In the genomic region with DNA sequence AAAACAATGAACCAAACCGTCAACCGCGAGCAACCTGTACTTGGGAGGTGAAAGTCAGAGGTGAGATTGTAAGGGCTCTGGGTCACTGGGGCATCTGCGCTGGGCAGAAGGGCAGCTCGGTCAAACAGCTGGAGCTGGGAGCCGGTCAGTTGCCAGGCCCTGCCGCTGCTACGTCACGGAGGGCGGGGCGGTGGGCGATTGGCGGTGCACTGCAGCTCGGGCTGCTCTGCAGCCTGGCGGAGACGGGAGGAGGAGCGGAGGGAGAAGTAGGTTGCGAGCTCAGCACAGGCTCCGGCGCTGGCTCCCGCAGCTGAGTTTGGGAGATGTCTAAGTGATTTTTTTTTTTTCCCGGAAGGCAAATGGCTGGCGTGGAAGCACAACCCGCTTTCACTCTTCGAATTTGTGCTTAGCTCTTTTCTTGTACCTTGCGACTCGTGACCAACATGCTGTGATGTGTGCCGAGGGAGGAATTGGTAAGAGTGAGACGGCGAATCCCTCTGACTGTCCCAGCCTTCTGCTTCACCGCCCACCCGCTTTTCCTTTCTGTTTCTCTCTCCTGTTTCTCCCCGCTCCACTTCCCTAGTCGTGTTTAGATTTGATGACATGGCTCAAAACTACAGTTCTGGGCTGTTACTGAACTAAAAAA, we compare ENCODE assay signal across 8 cellular contexts. TPM values are rescaled to one million over a fixed set of nuclear protein-coding genes. Genes with fewer than 3 reads are reported as not detected.
DNase-seq lines count a peak whose midpoint lies in the region; ATAC-seq and TF ChIP-seq lines count a peak whose summit lies in the region.

Gene ATP10D, plus strand, starts transcription at position 229 of the 646 bp plus-strand sequence. CDS start 27,266 bp downstream, outside the sequence.

- DNase-seq in NCI-H526 treated with DMSO at 0.1 percent for 48 hours (lab: John Stamatoyannopoulos, UW) = peak; percentile 90
- DNase-seq in activated CD4-positive, alpha-beta T cell treated with anti-CD3 and anti-CD28 coated beads, Interleukin-2, amount 50 U/mL, for 48 hours = peak; percentile 82 to 87
- DNase-seq in dorsolateral prefrontal cortex = peak; percentile 91 to 98 (median 94)
- DNase-seq in stimulated activated CD4-positive, alpha-beta T cell treated with anti-CD3 and anti-CD28 coated beads, Interleukin-4, amount 100 ng/mL, for 1 hour = peak; percentile 70

- TF ChIP-seq CTCF in dorsolateral prefrontal cortex (IDR thresholded peaks at IDR 0.05 in 54 of 56, conservative IDR thresholded peaks at IDR 0.05 in 2 of 56; ENCODE audit: low read depth in 1 of 56, partially characterized antibody in 56 of 56) (peak in 46 of 56 donors; percentile 3 to 55 (median 35)), liver (IDR thresholded peaks at IDR 0.05; ENCODE audit: low read depth, low read length, missing input control) (no peak)

- H3K4me1 ChIP-seq in BLaER1 treated with 17β-estradiol and CSF1 and Interleukin-3, amounts not matched to agents 10 nM and 100 nM = peaks cover 7 to 57% (median 23%) of the 10 kb centered on the region in 10 experiments; a peak in 19 of 20 replicates
- H3K4me1 ChIP-seq in liver (ENCODE audit: control insufficient read depth in 4 of 4, insufficient read depth in 4 of 4, low read length in 3 of 4) = peaks cover 0 to 11% (median 3%) of the 10 kb centered on the region in 4 donors

- H3K27ac ChIP-seq in BLaER1 treated with 17β-estradiol and CSF1 and Interleukin-3, amounts not matched to agents 10 nM and 100 nM = peak within 1 kb of the TSS; percentile 46 to 89 (median 78); a peak in 21 of 22 replicates
- H3K27ac ChIP-seq in dorsolateral prefrontal cortex (peak within 1 kb of the TSS; percentile 66 to 97 (median 93)), liver (ENCODE audit: low read depth in 1 of 2, low read length in 2 of 2) (peak within 1 kb of the TSS; percentile 94 to 96)

- peaks cover 0 to 5% (median 0%) of the 10 kb centered on the region in 11 experiments; a peak in 1 of 22 replicates for H3K27me3 ChIP-seq in BLaER1 treated with 17β-estradiol and CSF1 and Interleukin-3, amounts not matched to agents 10 nM and 100 nM
- H3K27me3 ChIP-seq in dorsolateral prefrontal cortex (no peaks in the 10 kb centered on the region), liver (ENCODE audit: control insufficient read depth in 4 of 4, insufficient read depth in 4 of 4, low read length in 3 of 4) (no peaks in the 10 kb centered on the region)

- TF ChIP-seq RAD21 in liver (IDR thresholded peaks at IDR 0.05) = peak; percentile 31 to 61

- no peaks in the 10 kb centered on the region for H4K20me1 ChIP-seq in BLaER1 treated with 17β-estradiol and CSF1 and Interleukin-3, amounts not matched to agents 10 nM and 100 nM

- H3K4me2 ChIP-seq in BLaER1 treated with 17β-estradiol and CSF1 and Interleukin-3, amounts not matched to agents 10 nM and 100 nM = peak within 1 kb of the TSS; percentile 72 to 97 (median 88)

- intact Hi-C loops in dorsolateral prefrontal cortex (cut with DNase I) = loop anchor here (1.0 kb wide), 2 partner anchors 22 to 23 kb away; partner anchors contain the start of gene COMMD8 (in 1 of the 2)

- peaks cover 0 to 5% (median 0%) of the 10 kb centered on the region in 11 experiments; a peak in 1 of 22 replicates for H3K9me3 ChIP-seq in BLaER1 treated with 17β-estradiol and CSF1 and Interleukin-3, amounts not matched to agents 10 nM and 100 nM (replicated peaks in 1 of 11)
- no peaks in the 10 kb centered on the region for H3K9me3 ChIP-seq in liver (ENCODE audit: control insufficient read depth in 4 of 4, low read length in 3 of 4)

- no peaks in the 10 kb centered on the region for H3K36me3 ChIP-seq in BLaER1 treated with 17β-estradiol and CSF1 and Interleukin-3, amounts not matched to agents 10 nM and 100 nM
- H3K36me3 ChIP-seq in liver (ENCODE audit: control insufficient read depth in 4 of 4, insufficient read depth in 3 of 4, low read depth in 1 of 4, low read length in 3 of 4) = no peaks in the 10 kb centered on the region

- ATAC-seq in GM19324 (IDR thresholded peaks at IDR 0.05; ENCODE audit: low FRiP score, unreplicated experiment) (peak; percentile 100), HG03460 (IDR thresholded peaks at IDR 0.05; ENCODE audit: unreplicated experiment) (peak; percentile 94)

- peak within 1 kb of the TSS; percentile 59 to 75 (median 68) for H3K4me3 ChIP-seq in BLaER1 treated with 17β-estradiol and CSF1 and Interleukin-3, amounts not matched to agents 10 nM and 100 nM
- peak within 1 kb of the TSS; percentile 52 to 88 (median 74) for H3K4me3 ChIP-seq in dorsolateral prefrontal cortex
- H3K4me3 ChIP-seq in liver (ENCODE audit: low read depth in 1 of 3, low read length in 3 of 3) = peak within 1 kb of the TSS; percentile 66 to 89 (median 81)

- WGBS in liver = under 1% methylated on average over 34 of the region's 34 CpGs

- peak within 1 kb of the TSS; percentile 73 to 87 (median 83) for H3K9ac ChIP-seq in BLaER1 treated with 17β-estradiol and CSF1 and Interleukin-3, amounts not matched to agents 10 nM and 100 nM
- H3K9ac ChIP-seq in liver (ENCODE audit: low read depth in 1 of 2, low read length in 2 of 2) = peak within 1 kb of the TSS; percentile 75 to 93

TF ChIP-seq in liver, 16 proteins besides CTCF, POLR2A, EP300 and RAD21:
- TF ChIP-seq HNF4A (conservative IDR thresholded peaks at IDR 0.05) (peak; percentile 94 to 99), GABPA (IDR thresholded peaks at IDR 0.05 in 1 of 2, conservative IDR thresholded peaks at IDR 0.05 in 1 of 2) (no peak), FOXA2 (IDR thresholded peaks at IDR 0.05) (no peak), ATF3 (IDR thresholded peaks at IDR 0.05) (no peak), RXRA (IDR thresholded peaks at IDR 0.05) (peak; percentile 88 to 96), NR2F2 (IDR thresholded peaks at IDR 0.05) (peak; percentile 99), FOXA1 (IDR thresholded peaks at IDR 0.05) (peak; percentile 70), JUND (IDR thresholded peaks at IDR 0.05) (peak in 1 of 2 donors; percentile 64), TAF1 (conservative IDR thresholded peaks at IDR 0.05) (peak; percentile 93), EGR1 (IDR thresholded peaks at IDR 0.05; ENCODE audit: low read depth in 2 of 2) (peak in 1 of 2 donors; percentile 14), YY1 (IDR thresholded peaks at IDR 0.05) (peak; percentile 87), MAX (IDR thresholded peaks at IDR 0.05) (peak; percentile 64), SP1 (IDR thresholded peaks at IDR 0.05) (peak; percentile 81), HNF4G (IDR thresholded peaks at IDR 0.05) (peak; percentile 82)
- TF ChIP-seq, protein P1, sequence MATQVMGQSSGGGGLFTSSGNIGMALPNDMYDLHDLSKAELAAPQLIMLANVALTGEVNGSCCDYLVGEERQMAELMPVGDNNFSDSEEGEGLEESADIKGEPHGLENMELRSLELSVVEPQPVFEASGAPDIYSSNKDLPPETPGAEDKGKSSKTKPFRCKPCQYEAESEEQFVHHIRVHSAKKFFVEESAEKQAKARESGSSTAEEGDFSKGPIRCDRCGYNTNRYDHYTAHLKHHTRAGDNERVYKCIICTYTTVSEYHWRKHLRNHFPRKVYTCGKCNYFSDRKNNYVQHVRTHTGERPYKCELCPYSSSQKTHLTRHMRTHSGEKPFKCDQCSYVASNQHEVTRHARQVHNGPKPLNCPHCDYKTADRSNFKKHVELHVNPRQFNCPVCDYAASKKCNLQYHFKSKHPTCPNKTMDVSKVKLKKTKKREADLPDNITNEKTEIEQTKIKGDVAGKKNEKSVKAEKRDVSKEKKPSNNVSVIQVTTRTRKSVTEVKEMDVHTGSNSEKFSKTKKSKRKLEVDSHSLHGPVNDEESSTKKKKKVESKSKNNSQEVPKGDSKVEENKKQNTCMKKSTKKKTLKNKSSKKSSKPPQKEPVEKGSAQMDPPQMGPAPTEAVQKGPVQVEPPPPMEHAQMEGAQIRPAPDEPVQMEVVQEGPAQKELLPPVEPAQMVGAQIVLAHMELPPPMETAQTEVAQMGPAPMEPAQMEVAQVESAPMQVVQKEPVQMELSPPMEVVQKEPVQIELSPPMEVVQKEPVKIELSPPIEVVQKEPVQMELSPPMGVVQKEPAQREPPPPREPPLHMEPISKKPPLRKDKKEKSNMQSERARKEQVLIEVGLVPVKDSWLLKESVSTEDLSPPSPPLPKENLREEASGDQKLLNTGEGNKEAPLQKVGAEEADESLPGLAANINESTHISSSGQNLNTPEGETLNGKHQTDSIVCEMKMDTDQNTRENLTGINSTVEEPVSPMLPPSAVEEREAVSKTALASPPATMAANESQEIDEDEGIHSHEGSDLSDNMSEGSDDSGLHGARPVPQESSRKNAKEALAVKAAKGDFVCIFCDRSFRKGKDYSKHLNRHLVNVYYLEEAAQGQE (IDR thresholded peaks at IDR 0.05) = peak; percentile 93
- TF ChIP-seq, protein P2, sequence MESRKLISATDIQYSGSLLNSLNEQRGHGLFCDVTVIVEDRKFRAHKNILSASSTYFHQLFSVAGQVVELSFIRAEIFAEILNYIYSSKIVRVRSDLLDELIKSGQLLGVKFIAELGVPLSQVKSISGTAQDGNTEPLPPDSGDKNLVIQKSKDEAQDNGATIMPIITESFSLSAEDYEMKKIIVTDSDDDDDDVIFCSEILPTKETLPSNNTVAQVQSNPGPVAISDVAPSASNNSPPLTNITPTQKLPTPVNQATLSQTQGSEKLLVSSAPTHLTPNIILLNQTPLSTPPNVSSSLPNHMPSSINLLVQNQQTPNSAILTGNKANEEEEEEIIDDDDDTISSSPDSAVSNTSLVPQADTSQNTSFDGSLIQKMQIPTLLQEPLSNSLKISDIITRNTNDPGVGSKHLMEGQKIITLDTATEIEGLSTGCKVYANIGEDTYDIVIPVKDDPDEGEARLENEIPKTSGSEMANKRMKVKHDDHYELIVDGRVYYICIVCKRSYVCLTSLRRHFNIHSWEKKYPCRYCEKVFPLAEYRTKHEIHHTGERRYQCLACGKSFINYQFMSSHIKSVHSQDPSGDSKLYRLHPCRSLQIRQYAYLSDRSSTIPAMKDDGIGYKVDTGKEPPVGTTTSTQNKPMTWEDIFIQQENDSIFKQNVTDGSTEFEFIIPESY (IDR thresholded peaks at IDR 0.05) = no peak

RNA-seq across cellular contexts. Expression of gene ATP10D, which starts in this region (rescaled TPM):
- total RNA-seq in dorsolateral prefrontal cortex (10 to 100 TPM; 12.2 to 33.2 (median 19.8) TPM), liver (10 to 100 TPM in 1 of 2 donors, 1 to 10 TPM in 1; 5.6 to 13.6 TPM)
- 1 to 10 TPM; 4.3 to 9.3 TPM for polyA plus RNA-seq in liver

Comparison
In these comparisons a context has a peak if more than half of its experiments do, and no peak if none do; other contexts are left out.
1. Peak in every context shown above with its lines: DNase-seq, ATAC-seq, H3K4me3 ChIP-seq and H3K27ac ChIP-seq.